In the genomic region with DNA sequence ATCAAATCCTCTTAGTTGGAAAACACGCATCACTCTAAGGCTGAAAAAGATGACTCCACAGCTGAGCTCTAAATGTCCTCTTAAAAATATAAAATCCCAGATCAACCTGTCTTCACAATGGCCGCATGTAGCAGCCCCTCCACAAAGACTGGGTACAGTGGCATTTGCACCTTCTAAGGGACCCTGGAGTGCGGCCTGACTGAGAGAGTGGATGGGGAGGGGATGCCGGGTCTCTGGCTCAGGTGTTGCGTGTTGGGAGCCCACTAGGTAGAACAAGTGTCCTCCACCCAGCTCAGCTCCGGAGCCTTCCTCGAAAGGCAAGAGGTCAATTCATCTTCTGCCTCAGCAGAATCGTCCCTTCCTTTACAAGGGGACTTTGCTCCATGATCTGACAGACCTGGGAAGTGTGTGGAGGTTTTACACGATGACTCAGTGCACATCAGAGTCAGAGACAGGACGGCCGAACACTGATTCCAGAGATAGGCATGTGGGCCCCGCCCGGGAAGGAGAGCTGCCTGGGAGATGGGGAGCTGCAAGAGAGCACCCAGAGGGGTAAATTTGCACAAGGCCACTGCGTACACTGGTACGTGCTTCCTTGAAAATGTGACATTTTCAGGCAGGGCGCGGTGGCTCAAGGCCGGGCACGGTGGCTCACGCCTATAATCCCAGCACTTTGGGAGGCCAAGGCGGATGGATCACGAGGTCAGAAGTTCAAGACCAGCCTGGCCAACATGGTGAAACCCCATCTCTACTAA, we compare ENCODE assay signal across 1 cellular context.
TF ChIP-seq lines count a peak whose summit lies in the region.

No MANE protein-coding gene starts in this region.

TF ChIP-seq in IMR-90, 13 proteins besides CTCF, POLR2A, EP300 and RAD21 (continued from another document):
- TF ChIP-seq MXI1 (IDR thresholded peaks at IDR 0.05; ENCODE audit: borderline replicate concordance, low read depth, low read length), result no peak
